In genomic region chr20:17558941-17559304, GRCh38 we compare ENCODE assay signal across 10 cellular contexts. TPM values are rescaled to one million over a fixed set of nuclear protein-coding genes. Genes with fewer than 3 reads are reported as not detected.
DNase-seq lines count a peak whose midpoint lies in the region; ATAC-seq and TF ChIP-seq lines count a peak whose summit lies in the region.
"Had no signal": no experiment of that assay in that cellular context is flagged by ENCODE, and none has a peak within 500 bp of the region (broad histone marks: within the 10 kb centered on the region; RNA-seq: fewer than 3 reads in every experiment).

No MANE protein-coding gene starts in this region.

- H3K27me3 Mint-ChIP-seq in CD14-positive monocyte (ENCODE audit: low read depth in 3 of 3), result no peaks in the 10 kb centered on the region

- H3K9me3 Mint-ChIP-seq in CD14-positive monocyte, result no peaks in the 10 kb centered on the region
- H3K9me3 Mint-ChIP-seq: brain had no signal

- peaks cover 14% of the 10 kb centered on the region for H3K4me1 ChIP-seq in prostate gland (replicated peaks)

- H3K27me3 ChIP-seq in prostate gland (replicated peaks; ENCODE audit: insufficient read depth), result no peaks in the 10 kb centered on the region
- H3K27me3 ChIP-seq in WERI-Rb-1 (ENCODE audit: insufficient read depth, low read depth, severe bottlenecking), result no peaks in the 10 kb centered on the region

- 66% methylated on average over 1 of the region's 1 CpG for WGBS in prostate gland

- POLR2A ChIA-PET in RWPE1 (lab: Yijun Ruan, JAX; ENCODE audit: low non-redundant PET), result no interaction called here

- H3K4me3 ChIP-seq in prostate gland, result peak overlapping the region in 1 of 2 donors; percentile 4
- H3K4me3 ChIP-seq in WERI-Rb-1 (ENCODE audit: low read depth, low read length), result no peak overlapping the region

- H3K9me3 ChIP-seq in prostate gland (no peaks in the 10 kb centered on the region), WERI-Rb-1 (ENCODE audit: severe bottlenecking) (no peaks in the 10 kb centered on the region)

- H3K4me3 Mint-ChIP-seq in CD14-positive monocyte, result no peak overlapping the region

- peaks cover 9% of the 10 kb centered on the region for H3K4me1 Mint-ChIP-seq in CD14-positive monocyte

- H3K27ac Mint-ChIP-seq in CD14-positive monocyte, result peak overlapping the region; percentile 38 to 96 (median 87)

- intact Hi-C loops in CD14-positive monocyte (cut with micrococcal nuclease) (no loop called here), prostate gland (cut with DNase I) (no loop called here)

- DNase-seq in CD14-positive monocyte (ENCODE audit: low spot score), result no peak
- DNase-seq in RWPE1 (ENCODE audit: low spot score), result no peak
- no peak for DNase-seq in erythroblast (lab: John Stamatoyannopoulos, UW)
- no peak for DNase-seq in prostate gland (ENCODE audit: low spot score)
- no peak for DNase-seq in WERI-Rb-1
- no peak for DNase-seq in midbrain (lab: John Stamatoyannopoulos, UW)
- DNase-seq: DMS 273 treated with DMSO at 0.1 percent for 48 hours had no signal

- CTCF ChIA-PET in RWPE1 (lab: Yijun Ruan, JAX), result interaction anchor here (0.6 kb wide), 2 partner anchors 287 to 396 kb away, joined by 3 to 8 read pairs; no protein-coding TSS in a partner anchor

- TF ChIP-seq POLR2A in erythroblast (IDR thresholded peaks at IDR 0.05; ENCODE audit: low read length), result peak; percentile 5
- no peak for TF ChIP-seq POLR2A in prostate gland (IDR thresholded peaks at IDR 0.05)

- ATAC-seq in HG03025 (IDR thresholded peaks at IDR 0.05; ENCODE audit: low FRiP score, unreplicated experiment) (no peak), GM21529 (IDR thresholded peaks at IDR 0.05; ENCODE audit: unreplicated experiment) (no peak)

- H3K36me3 Mint-ChIP-seq in CD14-positive monocyte, result no peaks in the 10 kb centered on the region
- H3K36me3 Mint-ChIP-seq: brain had no signal

- H3K36me3 ChIP-seq in prostate gland (no peaks in the 10 kb centered on the region), WERI-Rb-1 (no peaks in the 10 kb centered on the region)

- peak overlapping the region; percentile 96 for H3K27ac ChIP-seq in RWPE1
- H3K27ac ChIP-seq in prostate gland, result peak overlapping the region; percentile 83
- H3K27ac ChIP-seq in WERI-Rb-1, result no peak overlapping the region

- TF ChIP-seq CTCF in CD14-positive monocyte (IDR thresholded peaks at IDR 0.05) (no peak), RWPE1 (conservative IDR thresholded peaks at IDR 0.05; ENCODE audit: low read depth) (no peak), prostate gland (IDR thresholded peaks at IDR 0.05) (no peak), WERI-Rb-1 (IDR thresholded peaks at IDR 0.05; ENCODE audit: low read depth, low read length) (no peak)

RNA-seq across cellular contexts. Expression of gene DSTN, which starts 11.0 kb away (rescaled TPM):
- polyA plus RNA-seq in CD14-positive monocyte, result 10 to 100 TPM; 58.4 to 63.8 TPM
- total RNA-seq in prostate gland, result 100 to 1,000 TPM; 284 to 559 TPM

RNA-seq across cellular contexts. Expression of gene BFSP1, which starts 27.7 kb away (rescaled TPM):
- not detected for polyA plus RNA-seq in CD14-positive monocyte
- total RNA-seq in prostate gland, result 1 to 10 TPM in 1 of 2 donors, under 1 TPM in 1; 0.27 to 6.9 TPM
